In the genomic region with DNA sequence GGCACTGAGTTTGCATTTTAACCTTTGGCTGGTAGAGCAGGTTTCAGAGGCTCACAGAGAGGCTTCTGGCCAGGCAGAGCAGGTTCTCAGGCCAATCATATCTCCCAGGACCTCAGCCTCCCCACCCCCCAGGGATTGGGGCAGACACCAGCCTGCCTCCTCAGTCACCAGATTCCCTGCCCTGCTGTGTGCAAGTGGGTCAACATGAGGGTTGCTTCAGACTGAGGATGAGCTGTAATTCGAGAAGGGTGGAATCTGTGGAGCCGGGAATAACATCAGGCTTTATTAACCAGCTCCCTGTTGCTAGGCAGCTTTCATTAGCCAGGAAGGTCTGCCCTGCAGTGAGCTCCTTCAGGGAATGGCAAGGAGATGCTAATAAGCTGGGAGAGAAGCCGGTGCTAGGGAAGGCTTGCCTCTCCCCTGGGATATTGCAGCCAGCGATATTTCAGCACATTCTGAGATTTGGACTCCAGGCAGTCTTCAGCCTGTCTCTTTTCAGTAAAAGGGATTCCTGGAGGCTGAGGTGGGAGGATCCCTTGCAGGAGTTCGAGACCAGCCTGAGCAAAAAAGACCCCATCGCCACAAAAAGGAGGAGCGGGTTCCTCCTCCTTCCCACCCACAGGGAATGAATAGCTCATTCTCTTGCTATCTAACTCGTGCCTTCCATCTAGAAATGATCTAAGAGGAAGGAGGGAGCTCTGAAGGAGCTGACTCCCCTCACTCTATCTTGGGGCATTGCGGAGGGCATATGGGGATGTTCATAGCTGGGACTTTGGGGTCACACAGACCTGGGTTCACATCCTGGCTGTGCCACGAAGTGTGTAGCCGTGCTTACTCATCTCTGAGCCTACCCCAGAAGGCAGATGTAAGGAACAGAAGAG, we compare ENCODE assay signal across 8 cellular contexts.
DNase-seq lines count a peak whose midpoint lies in the region; ATAC-seq and TF ChIP-seq lines count a peak whose summit lies in the region.

No MANE protein-coding gene starts in this region.

- H3K27ac ChIP-seq in RWPE1: peak overlapping the region; percentile 69

- ATAC-seq in GM21576 (IDR thresholded peaks at IDR 0.05; ENCODE audit: unreplicated experiment): no peak

- CTCF ChIA-PET in RWPE1 (lab: Yijun Ruan, JAX): interaction anchor here (0.7 to 1.0 kb wide), 4 partner anchors 20 to 428 kb away, joined by 3 to 4 read pairs (median 4); no protein-coding TSS in a partner anchor

- POLR2A ChIA-PET in RWPE1 (lab: Yijun Ruan, JAX; ENCODE audit: low non-redundant PET): interaction anchor here (1.0 kb wide), 1 partner anchor 12 kb away, joined by 5 read pairs; a partner anchor contains a TSS

- TF ChIP-seq CTCF in RWPE1 (conservative IDR thresholded peaks at IDR 0.05; ENCODE audit: low read depth): no peak

- peak; percentile 59 for DNase-seq in SIG-M5 treated with dmso at 0.1 percent for 504 hours (lab: John Stamatoyannopoulos, UW; ENCODE audit: unreplicated experiment)
- no peak for DNase-seq in SIG-M5 (lab: John Stamatoyannopoulos, UW)
- DNase-seq in RWPE1 (ENCODE audit: low spot score): peak; percentile 67
- peak; percentile 43 for DNase-seq in globus pallidus (ENCODE audit: low spot score)
- peak; percentile 63 for DNase-seq in pons (ENCODE audit: low spot score)
- no peak for DNase-seq in activated CD4-positive, alpha-beta T cell treated with anti-CD3 and anti-CD28 coated beads for 48 hours
- DNase-seq in activated CD4-positive, alpha-beta T cell treated with anti-CD3 and anti-CD28 coated beads, Interleukin-2, amount 50 U/mL, for 4 hours: no peak

Comparison
In these comparisons a context has a peak if more than half of its experiments do, and no peak if none do; other contexts are left out.
1. DNase-seq: peak in SIG-M5 treated with dmso at 0.1 percent for 504 hours (single experiment), RWPE1 (single experiment), globus pallidus (single experiment) and pons (single experiment); none in SIG-M5 (single experiment), activated CD4-positive, alpha-beta T cell treated with anti-CD3 and anti-CD28 coated beads for 48 hours (single experiment) and activated CD4-positive, alpha-beta T cell treated with anti-CD3 and anti-CD28 coated beads, Interleukin-2, amount 50 U/mL, for 4 hours (0 of 2).